In genomic region chr20:53177687-53178086, GRCh38 we compare ENCODE assay signal across 11 cellular contexts.
"Had no signal": no experiment of that assay in that cellular context is flagged by ENCODE, and none has a peak within 500 bp of the region (broad histone marks: within the 10 kb centered on the region; RNA-seq: fewer than 3 reads in every experiment).

No MANE protein-coding gene starts in this region.

- H3K4me2 ChIP-seq: GM23338 had no signal

- FAIRE-seq: H1, H54 had no signal

- H3K4me3 ChIP-seq: GM23248, GM23338, HAP-1 had no signal

- H3K27ac ChIP-seq: GM23248 had no signal

- H2AFZ ChIP-seq: GM23248, GM23338 had no signal

- ATAC-seq: GM23338, HCT116 had no signal

- H3K9me3 ChIP-seq: HAP-1 had no signal

- H3K4me1 ChIP-seq: HAP-1 had no signal

- H3K36me3 ChIP-seq: HAP-1 had no signal

- H3K9ac ChIP-seq: GM23248 had no signal

- DNase-seq: GM23248, GOT3, H7, H9, HCEC 1CT, HFFc6 had no signal
